Comparison of ENCODE assay signal across 8 cellular contexts in genomic region chr14:31026395-31027096, GRCh38. TPM values are rescaled to one million over a fixed set of nuclear protein-coding genes. Genes with fewer than 3 reads are reported as not detected.
DNase-seq lines count a peak whose midpoint lies in the region; ATAC-seq, FAIRE-seq and TF ChIP-seq lines count a peak whose summit lies in the region.

No MANE protein-coding gene starts in this region.

- peaks cover 23% of the 10 kb centered on the region for H3K36me3 Mint-ChIP-seq in dendritic cell treated with granulocyte-macrophage colony-stimulating factor and Interleukin-4, amounts not matched to agents 40 ng/mL and 50 ng/mL, for 4 days (ENCODE audit: low read depth)

- ATAC-seq in GM19372 (IDR thresholded peaks at IDR 0.05; ENCODE audit: low read depth, unreplicated experiment) (peak; percentile 90), HG03521 (IDR thresholded peaks at IDR 0.05; ENCODE audit: unreplicated experiment) (peak; percentile 92), HepG2 (peak; percentile 93)

- H3K9me3 Mint-ChIP-seq in dendritic cell treated with granulocyte-macrophage colony-stimulating factor and Interleukin-4, amounts not matched to agents 40 ng/mL and 50 ng/mL, for 4 days: no peaks in the 10 kb centered on the region

- POLR2A ChIA-PET in HepG2 (lab: Yijun Ruan, JAX): interaction anchor here (0.6 to 5.1 kb wide), 54 partner anchors 7 to 431 kb away, joined by 3 to 126 read pairs (median 8); partner anchors contain the start of genes COCH, DTD2, HEATR5A and HECTD1

- peak overlapping the region; percentile 94 for H3K4me3 Mint-ChIP-seq in dendritic cell treated with granulocyte-macrophage colony-stimulating factor and Interleukin-4, amounts not matched to agents 40 ng/mL and 50 ng/mL, for 4 days

- peaks cover 73% of the 10 kb centered on the region for H3K4me1 ChIP-seq in HepG2 (ENCODE audit: insufficient read depth, low read length)

- peaks cover 52% of the 10 kb centered on the region for H3K79me2 ChIP-seq in HepG2 (ENCODE audit: insufficient read depth, low read length)

- peak overlapping the region; percentile 98 for H3K27ac Mint-ChIP-seq in dendritic cell treated with granulocyte-macrophage colony-stimulating factor and Interleukin-4, amounts not matched to agents 40 ng/mL and 50 ng/mL, for 4 days

- peak overlapping the region; percentile 66 for H3K4me2 ChIP-seq in HepG2 (ENCODE audit: low read depth, low read length)

- H2AFZ ChIP-seq in HepG2 (ENCODE audit: low read length): peak overlapping the region; percentile 2

- H3K9me3 ChIP-seq in HepG2 (ENCODE audit: low read length): no peaks in the 10 kb centered on the region

- H3K27me3 ChIP-seq in HepG2 (ENCODE audit: control insufficient read depth in 1 of 2, insufficient read depth in 2 of 2, low read length in 2 of 2): peaks cover 0 to 5% of the 10 kb centered on the region in 2 experiments; a peak in 1 of 5 replicates

- H3K9ac ChIP-seq in HepG2 (ENCODE audit: insufficient read depth, low read depth, low read length): peak overlapping the region; percentile 99

- TF ChIP-seq POLR2A in HepG2 (IDR thresholded peaks at IDR 0.05; ENCODE audit: insufficient read depth in 1 of 2, low read depth in 2 of 2, low read length in 2 of 2): peak in 1 of 2 experiments; percentile 96; a peak in 2 of 4 replicates

- DNase-seq in NCI-H69 (lab: John Stamatoyannopoulos, UW) (peak; percentile 98), HepG2 (ENCODE audit: low spot score) (peak; percentile 99)
- peak; percentile 73 to 87 for DNase-seq in activated CD4-positive, alpha-beta T cell treated with anti-CD3 and anti-CD28 coated beads, Interleukin-2, amount 50 U/mL, for 24 hours (ENCODE audit: low read depth in 1 of 2, low spot score in 1 of 2)
- DNase-seq in stimulated activated CD4-positive, alpha-beta T cell treated with anti-CD3 and anti-CD28 coated beads, Interleukin-2, amount 100 ng/mL, for 48 hours: peak; percentile 81 to 90

- H4K20me1 ChIP-seq in HepG2 (ENCODE audit: insufficient read depth, low read length): peaks cover 33% of the 10 kb centered on the region

- no peak for TF ChIP-seq CTCF in C4-2B (conservative IDR thresholded peaks at IDR 0.05)
- peak; percentile 16; the same call in 1 of the 2 replicates for TF ChIP-seq CTCF in HepG2 (CRISPR knock-in tag; IDR thresholded peaks at IDR 0.05)

- CTCF ChIA-PET in HepG2 (lab: Yijun Ruan, JAX; ENCODE audit: low intra/inter-chr PET ratio, low total read pairs): interaction anchor here (0.8 kb wide), 1 partner anchor 55 kb away, joined by 3 read pairs; no protein-coding TSS in a partner anchor

- peaks cover 41% of the 10 kb centered on the region for H3K4me1 Mint-ChIP-seq in dendritic cell treated with granulocyte-macrophage colony-stimulating factor and Interleukin-4, amounts not matched to agents 40 ng/mL and 50 ng/mL, for 4 days (ENCODE audit: low read depth)

- peak overlapping the region; percentile 96 to 97 (median 96) for H3K4me3 ChIP-seq in HepG2 (replicated peaks in 1 of 3; ENCODE audit: insufficient read depth in 1 of 3, low read depth in 2 of 3, low read length in 3 of 3)

- in situ Hi-C loops in HepG2 (cut with HindIII; ENCODE audit: extremely low pct_ligation_motif_present, low pct_unique_long_range_greater_than_20kb): loop anchor here (10.0 kb wide), 1 partner anchor 58 kb away; no protein-coding TSS in a partner anchor

- BruUV-seq in HepG2 (replicated peaks; lab: Mats Ljungman, UMichigan): no TSS peak

- no peaks in the 10 kb centered on the region for H3K27me3 Mint-ChIP-seq in dendritic cell treated with granulocyte-macrophage colony-stimulating factor and Interleukin-4, amounts not matched to agents 40 ng/mL and 50 ng/mL, for 4 days

- peak; percentile 64 for TF ChIP-seq RAD21 in HepG2 (CRISPR knock-in tag; IDR thresholded peaks at IDR 0.05)

- TF ChIP-seq EP300 in HepG2 (IDR thresholded peaks at IDR 0.05; ENCODE audit: low read depth in 2 of 2, low read length in 2 of 2) (peak in 1 of 2 experiments; percentile 19; a peak in 1 of 4 replicates), HepG2 (CRISPR knock-in tag; IDR thresholded peaks at IDR 0.05; ENCODE audit: borderline replicate concordance) (peak; percentile 52)

- H3K36me3 ChIP-seq in HepG2 (replicated peaks in 1 of 2; ENCODE audit: control insufficient read depth in 1 of 2, insufficient read depth in 2 of 2, low read length in 2 of 2): peaks cover 2 to 3% of the 10 kb centered on the region in 2 experiments; a peak in 4 of 5 replicates

- FAIRE-seq in HepG2 (lab: Jason Lieb, UNC): peak; percentile 63

- WGBS in HepG2 (ENCODE audit: low lambda C conversion rate): under 1% methylated on average over 47 of the region's 48 CpGs

- intact Hi-C loops in dendritic cell treated with granulocyte-macrophage colony-stimulating factor and Interleukin-4, amounts not matched to agents 40 ng/mL and 50 ng/mL, for 4 days (cut with micrococcal nuclease): loop anchor here (5.0 kb wide), 2 partner anchors 41 to 171 kb away; no protein-coding TSS in a partner anchor
- intact Hi-C loops in HepG2 (cut with micrococcal nuclease; ENCODE audit: unreplicated experiment): loop anchor here (1.0 to 5.0 kb wide), 6 partner anchors 8 to 181 kb away; partner anchors contain the start of gene HECTD1

- H3K27ac ChIP-seq in C4-2B (peak overlapping the region; percentile 97), HepG2 (ENCODE audit: extremely low read length, insufficient read depth, low read length) (peak overlapping the region; percentile 73)

TF ChIP-seq in HepG2, 621 proteins besides CTCF, POLR2A, EP300 and RAD21 (continues in another document):
- TF ChIP-seq NCOR1 (IDR thresholded peaks at IDR 0.05; ENCODE audit: borderline replicate concordance, low read length) (peak; percentile 45; the same call in 1 of the 2 replicates), TRIM24 (CRISPR knock-in tag; IDR thresholded peaks at IDR 0.05) (no peak), KDM3A (CRISPR knock-in tag; IDR thresholded peaks at IDR 0.05; ENCODE audit: low read depth) (peak; percentile 81; the same call in 1 of the 2 replicates), ESRRA (CRISPR knock-in tag; IDR thresholded peaks at IDR 0.05; ENCODE audit: low read depth) (no peak; the same call in 1 of the 2 replicates), HNRNPL (IDR thresholded peaks at IDR 0.05; ENCODE audit: low read depth, low read length) (no peak)

RNA-seq across cellular contexts. Expression of gene STRN3, which starts 0.4 kb away (rescaled TPM):
- total RNA-seq in HepG2 (2016; rRNA removed; fragmentation: Illumina TruSeq; extraction: Trizol): 123 and 135 TPM in 2 replicates
- 98.8 and 127 TPM in 2 replicates for total RNA-seq in HepG2 (2016; cell fraction: cytosol; rRNA removed; fragmentation: Illumina TruSeq; extraction: Trizol; ENCODE audit: low read depth)
- 127 and 145 TPM in 2 replicates for total RNA-seq in HepG2 (2016; cell fraction: insoluble cytoplasmic fraction; rRNA removed; fragmentation: Illumina TruSeq; extraction: Trizol)
- total RNA-seq in HepG2 (2016; cell fraction: membrane; rRNA removed; fragmentation: Illumina TruSeq; extraction: Trizol): 62.4 and 67.2 TPM in 2 replicates
- total RNA-seq in HepG2 (2016; cell fraction: nucleus; rRNA removed; fragmentation: Illumina TruSeq; extraction: Trizol): 136 and 152 TPM in 2 replicates
- 44.9 and 49.4 TPM in 2 replicates for polyA plus RNA-seq in HepG2 (2011; rRNA removed)
- polyA plus RNA-seq in HepG2 (2011; cell fraction: cytosol; rRNA removed): 17.6 and 28.4 TPM in 2 replicates
- 37.0 and 38.5 TPM in 2 replicates for polyA plus RNA-seq in HepG2 (2011; cell fraction: nucleus; rRNA removed)
- 57.6 and 63.3 TPM in 2 replicates for polyA plus RNA-seq in HepG2 (2012)
- 1.6 and 2.2 TPM in 2 replicates for polyA plus RNA-seq in HepG2 (2016; cell fraction: cytosol; fragmentation: Illumina TruSeq; extraction: Trizol; ENCODE audit: low read depth)
- 83.4 and 92.4 TPM in 2 replicates for polyA plus RNA-seq in HepG2 (2016; cell fraction: insoluble cytoplasmic fraction; fragmentation: Illumina TruSeq; extraction: Trizol; ENCODE audit: low read depth)
- polyA plus RNA-seq in HepG2 (2016; cell fraction: membrane; fragmentation: Illumina TruSeq; extraction: Trizol; ENCODE audit: low read depth): 9.6 and 10.8 TPM in 2 replicates
- 89.5 and 94.1 TPM in 2 replicates for polyA plus RNA-seq in HepG2 (2016; cell fraction: nucleus; fragmentation: Illumina TruSeq; extraction: Trizol; ENCODE audit: insufficient read depth, low read depth)
- 16.3 and 63.5 TPM in 2 replicates for polyA minus RNA-seq in HepG2 (2011; rRNA and poly(A)+ RNA removed; ENCODE audit: low replicate concordance)
- polyA minus RNA-seq in HepG2 (2011; cell fraction: cytosol; rRNA and poly(A)+ RNA removed): 84.7 and 102 TPM in 2 replicates
- 292 and 316 TPM in 2 replicates for polyA minus RNA-seq in HepG2 (2011; cell fraction: nucleus; rRNA and poly(A)+ RNA removed)

RNA-seq across cellular contexts. Expression of gene AP4S1, which starts 1.1 kb away (rescaled TPM):
- 21.1 and 22.4 TPM in 2 replicates for total RNA-seq in HepG2 (2016; rRNA removed; fragmentation: Illumina TruSeq; extraction: Trizol)
- total RNA-seq in HepG2 (2016; cell fraction: cytosol; rRNA removed; fragmentation: Illumina TruSeq; extraction: Trizol; ENCODE audit: low read depth): 13.0 and 13.5 TPM in 2 replicates
- 20.7 and 22.3 TPM in 2 replicates for total RNA-seq in HepG2 (2016; cell fraction: insoluble cytoplasmic fraction; rRNA removed; fragmentation: Illumina TruSeq; extraction: Trizol)
- total RNA-seq in HepG2 (2016; cell fraction: membrane; rRNA removed; fragmentation: Illumina TruSeq; extraction: Trizol): 18.6 and 18.9 TPM in 2 replicates
- total RNA-seq in HepG2 (2016; cell fraction: nucleus; rRNA removed; fragmentation: Illumina TruSeq; extraction: Trizol): 16.1 and 23.9 TPM in 2 replicates
- polyA plus RNA-seq in HepG2 (2011; rRNA removed): 3.9 and 4.2 TPM in 2 replicates
- 2.7 and 4.3 TPM in 2 replicates for polyA plus RNA-seq in HepG2 (2011; cell fraction: cytosol; rRNA removed)
- 4.0 and 5.7 TPM in 2 replicates for polyA plus RNA-seq in HepG2 (2011; cell fraction: nucleus; rRNA removed)
- 8.4 and 10.9 TPM in 2 replicates for polyA plus RNA-seq in HepG2 (2012)
- polyA plus RNA-seq in HepG2 (2016; cell fraction: cytosol; fragmentation: Illumina TruSeq; extraction: Trizol; ENCODE audit: low read depth): 12.3 and 14.0 TPM in 2 replicates
- polyA plus RNA-seq in HepG2 (2016; cell fraction: insoluble cytoplasmic fraction; fragmentation: Illumina TruSeq; extraction: Trizol; ENCODE audit: low read depth): 22.9 and 29.9 TPM in 2 replicates
- 16.3 and 16.6 TPM in 2 replicates for polyA plus RNA-seq in HepG2 (2016; cell fraction: membrane; fragmentation: Illumina TruSeq; extraction: Trizol; ENCODE audit: low read depth)
- polyA plus RNA-seq in HepG2 (2016; cell fraction: nucleus; fragmentation: Illumina TruSeq; extraction: Trizol; ENCODE audit: insufficient read depth, low read depth): 18.7 and 24.5 TPM in 2 replicates
- polyA minus RNA-seq in HepG2 (2011; rRNA and poly(A)+ RNA removed; ENCODE audit: low replicate concordance): 5.4 and 7.3 TPM in 2 replicates
- 3.7 and 4.5 TPM in 2 replicates for polyA minus RNA-seq in HepG2 (2011; cell fraction: cytosol; rRNA and poly(A)+ RNA removed)
- 13.8 and 15.0 TPM in 2 replicates for polyA minus RNA-seq in HepG2 (2011; cell fraction: nucleus; rRNA and poly(A)+ RNA removed)

Comparison
In these comparisons a context has a peak if more than half of its experiments do, and no peak if none do; other contexts are left out.
1. Peak in every context shown above with its lines: DNase-seq, ATAC-seq, H3K4me3 ChIP-seq and H3K27ac ChIP-seq.